Comparison of ENCODE assay signal across 21 cellular contexts in the genomic region with DNA sequence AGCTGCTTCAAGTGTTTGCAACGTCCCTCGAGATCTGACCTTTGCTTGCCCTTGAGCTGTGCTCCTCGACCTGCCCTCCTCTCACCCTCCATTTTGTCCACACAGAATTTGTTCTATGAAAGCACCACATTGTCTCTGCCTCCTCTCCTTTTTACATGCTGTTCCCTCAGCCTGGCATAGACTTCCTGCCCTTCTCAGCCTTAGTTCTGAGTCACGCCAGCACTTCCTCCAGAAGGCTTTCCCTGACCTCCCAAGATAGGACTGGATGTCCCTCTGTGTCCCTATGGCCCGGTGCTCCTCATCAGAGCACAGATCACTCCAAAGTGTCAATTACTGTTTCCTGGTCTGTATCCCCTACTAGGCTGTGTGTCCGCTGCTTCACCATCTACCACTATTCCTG. TPM values are rescaled to one million over a fixed set of nuclear protein-coding genes. Genes with fewer than 3 reads are reported as not detected.
DNase-seq lines count a peak whose midpoint lies in the region; ATAC-seq, FAIRE-seq and TF ChIP-seq lines count a peak whose summit lies in the region.
"Had no signal": no experiment of that assay in that cellular context is flagged by ENCODE, and none has a peak within 500 bp of the region (broad histone marks: within the 10 kb centered on the region; RNA-seq: fewer than 3 reads in every experiment).

No MANE protein-coding gene starts in this region.

- peak overlapping the region; percentile 56 for H3K27ac Mint-ChIP-seq in Calu3 (ENCODE audit: unreplicated experiment)
- H3K27ac Mint-ChIP-seq in GM23338, result peak overlapping the region; percentile 3; the same call in 1 of the 2 replicates
- H3K27ac Mint-ChIP-seq in central memory CD8-positive, alpha-beta T cell (ENCODE audit: low read depth), result peak overlapping the region; percentile 11
- H3K27ac Mint-ChIP-seq in neural progenitor cell, result no peak overlapping the region
- H3K27ac Mint-ChIP-seq: CD14-positive monocyte had no signal

- H3K27ac ChIP-seq in GM23338 (ENCODE audit: low read depth) (no peak overlapping the region), keratinocyte (ENCODE audit: control insufficient read depth, insufficient read depth, low read length) (no peak overlapping the region), sigmoid colon (no peak overlapping the region), neural progenitor cell (no peak overlapping the region)
- H3K27ac ChIP-seq: KMS-11, Peyer's patch, SK-N-MC had no signal

- no peak overlapping the region for H2AFZ ChIP-seq in GM23338
- peak overlapping the region; percentile 2 for H2AFZ ChIP-seq in keratinocyte (ENCODE audit: control insufficient read depth, low read length)
- no peak overlapping the region for H2AFZ ChIP-seq in neural progenitor cell (replicated peaks)

- H3K36me3 ChIP-seq in GM23338 (ENCODE audit: insufficient read depth) (no peaks in the 10 kb centered on the region), keratinocyte (ENCODE audit: control insufficient read depth in 2 of 2, extremely low read depth in 1 of 2, insufficient read depth in 2 of 2, low read length in 2 of 2) (no peaks in the 10 kb centered on the region), sigmoid colon (no peaks in the 10 kb centered on the region), neural progenitor cell (no peaks in the 10 kb centered on the region)
- H3K36me3 ChIP-seq: Peyer's patch had no signal

- TF ChIP-seq POLR2A in sigmoid colon (IDR thresholded peaks at IDR 0.05), result no peak

- H3F3A ChIP-seq in GM23338 (replicated peaks; ENCODE audit: low read depth) (no peaks in the 10 kb centered on the region), neural progenitor cell (ENCODE audit: low read depth) (no peaks in the 10 kb centered on the region)

- no peak overlapping the region for H3K4me3 ChIP-seq in GM23338
- no peak overlapping the region for H3K4me3 ChIP-seq in keratinocyte (ENCODE audit: control insufficient read depth in 2 of 3, extremely low read depth in 1 of 3, insufficient read depth in 2 of 3, low read depth in 1 of 3, low read length in 3 of 3)
- no peak overlapping the region for H3K4me3 ChIP-seq in sigmoid colon
- no peak overlapping the region for H3K4me3 ChIP-seq in neural progenitor cell
- H3K4me3 ChIP-seq: Peyer's patch, SK-N-MC had no signal

- H3K4me2 ChIP-seq in GM23338 (no peak overlapping the region), keratinocyte (ENCODE audit: control insufficient read depth, extremely low read depth, insufficient read depth, low read depth, low read length) (no peak overlapping the region), neural progenitor cell (no peak overlapping the region)
- H3K4me2 ChIP-seq: KMS-11 had no signal

- H3K9me3 ChIP-seq in keratinocyte (ENCODE audit: control insufficient read depth, low read depth, low read length) (no peaks in the 10 kb centered on the region), sigmoid colon (no peaks in the 10 kb centered on the region), neural progenitor cell (ENCODE audit: low read depth) (no peaks in the 10 kb centered on the region)
- H3K9me3 ChIP-seq: Peyer's patch had no signal

- H3K9me2 ChIP-seq in GM23338 (ENCODE audit: insufficient read depth), result no peaks in the 10 kb centered on the region

- H3K4me1 Mint-ChIP-seq in Calu3 (ENCODE audit: low read depth, unreplicated experiment) (peaks cover 19% of the 10 kb centered on the region), GM23338 (peaks cover 3% of the 10 kb centered on the region; the same call in 2 of the 3 replicates), neural progenitor cell (peaks cover 23% of the 10 kb centered on the region)
- peaks cover 5% of the 10 kb centered on the region for H3K4me1 Mint-ChIP-seq in central memory CD8-positive, alpha-beta T cell
- H3K4me1 Mint-ChIP-seq: CD14-positive monocyte had no signal

- no TSS peak for BruUV-seq in Calu3 (replicated peaks; lab: Mats Ljungman, UMichigan)

- H4K20me1 ChIP-seq in GM23338 (replicated peaks; ENCODE audit: insufficient read depth), result no peaks in the 10 kb centered on the region
- H4K20me1 ChIP-seq in keratinocyte (ENCODE audit: control insufficient read depth, extremely low read depth, insufficient read depth, low read length), result no peaks in the 10 kb centered on the region
- no peaks in the 10 kb centered on the region for H4K20me1 ChIP-seq in neural progenitor cell (ENCODE audit: low read depth)

- DNase-seq in Calu3 (no peak), GM23338 (ENCODE audit: low spot score) (no peak), keratinocyte (ENCODE audit: low read depth, low spot score) (no peak), sigmoid colon (no peak), neural progenitor cell (ENCODE audit: low spot score) (no peak)
- no peak for DNase-seq in central memory CD8-positive, alpha-beta T cell (ENCODE audit: low spot score in 2 of 2)
- DNase-seq: ACHN, AML-193, NCI-H1436 treated with DMSO at 0.1 percent for 48 hours, NCI-H2029, NCI-H345, NCI-H524 treated with DMSO at 0.1 percent for 48 hours, Peyer's patch, T-helper 1 cell had no signal

- CTCF ChIA-PET in Calu3 (lab: Charles Lee), result no interaction called here

- FAIRE-seq in keratinocyte (lab: Jason Lieb, UNC), result no peak
- FAIRE-seq: D721Med, H54 had no signal

- H3K9ac ChIP-seq in keratinocyte (ENCODE audit: control insufficient read depth, extremely low read depth, insufficient read depth, low read length) (no peak overlapping the region), neural progenitor cell (no peak overlapping the region)
- H3K9ac ChIP-seq: KMS-11 had no signal

- H3K9me1 ChIP-seq in keratinocyte (ENCODE audit: control insufficient read depth, extremely low read depth, insufficient read depth, low read length), result no peaks in the 10 kb centered on the region

- 75 to 81% methylated on average over 6 of the region's 6 CpGs for WGBS in sigmoid colon, 2 donors

- TF ChIP-seq CTCF in Calu3 (IDR thresholded peaks at IDR 0.05; ENCODE audit: unreplicated experiment) (no peak), GM23338 (conservative IDR thresholded peaks at IDR 0.05; ENCODE audit: low read depth in 2 of 2) (no peak), keratinocyte (optimal IDR thresholded peaks at IDR 0.05 in 1 of 3, IDR thresholded peaks at IDR 0.05 in 1 of 3, conservative IDR thresholded peaks at IDR 0.05 in 1 of 3; ENCODE audit: extremely low read depth in 1 of 3, insufficient read depth in 2 of 3, low read length in 3 of 3) (no peak), sigmoid colon (IDR thresholded peaks at IDR 0.05) (no peak), neural progenitor cell (IDR thresholded peaks at IDR 0.05) (no peak)

- no peaks in the 10 kb centered on the region for H3K36me3 Mint-ChIP-seq in Calu3 (ENCODE audit: insufficient read depth, unreplicated experiment)
- H3K36me3 Mint-ChIP-seq in GM23338 (ENCODE audit: low read depth), result no peaks in the 10 kb centered on the region
- H3K36me3 Mint-ChIP-seq in central memory CD8-positive, alpha-beta T cell (ENCODE audit: insufficient read depth), result peaks cover 8% of the 10 kb centered on the region
- H3K36me3 Mint-ChIP-seq in neural progenitor cell, result no peaks in the 10 kb centered on the region
- H3K36me3 Mint-ChIP-seq: CD14-positive monocyte had no signal

- H3K4me3 Mint-ChIP-seq in Calu3 (ENCODE audit: low read depth, unreplicated experiment) (no peak overlapping the region), GM23338 (no peak overlapping the region), neural progenitor cell (no peak overlapping the region)
- H3K4me3 Mint-ChIP-seq in central memory CD8-positive, alpha-beta T cell, result no peak overlapping the region
- H3K4me3 Mint-ChIP-seq: CD14-positive monocyte had no signal

- H3K79me2 ChIP-seq in GM23338 (replicated peaks; ENCODE audit: insufficient read depth) (no peaks in the 10 kb centered on the region), keratinocyte (ENCODE audit: control insufficient read depth, insufficient read depth, low read length) (no peaks in the 10 kb centered on the region), neural progenitor cell (ENCODE audit: low read depth) (no peaks in the 10 kb centered on the region)

- H3K9me3 Mint-ChIP-seq in Calu3 (ENCODE audit: low read depth, unreplicated experiment) (no peaks in the 10 kb centered on the region), GM23338 (no peaks in the 10 kb centered on the region), neural progenitor cell (no peaks in the 10 kb centered on the region)
- no peaks in the 10 kb centered on the region for H3K9me3 Mint-ChIP-seq in central memory CD8-positive, alpha-beta T cell

- intact Hi-C loops in Calu3 (cut with micrococcal nuclease; ENCODE audit: unreplicated experiment), result no loop called here
- intact Hi-C loops in sigmoid colon (cut with DNase I), result no loop called here

- H3K4me1 ChIP-seq in GM23338 (ENCODE audit: insufficient read depth), result no peaks in the 10 kb centered on the region
- H3K4me1 ChIP-seq in keratinocyte (ENCODE audit: control insufficient read depth, extremely low read depth, insufficient read depth, low read length), result peaks cover 14% of the 10 kb centered on the region
- no peaks in the 10 kb centered on the region for H3K4me1 ChIP-seq in sigmoid colon
- peaks cover 5% of the 10 kb centered on the region for H3K4me1 ChIP-seq in neural progenitor cell
- H3K4me1 ChIP-seq: Peyer's patch had no signal

- H3K27me3 ChIP-seq in GM23338 (ENCODE audit: insufficient read depth) (no peaks in the 10 kb centered on the region), keratinocyte (ENCODE audit: control insufficient read depth, extremely low read depth, insufficient read depth, low read length) (no peaks in the 10 kb centered on the region), sigmoid colon (no peaks in the 10 kb centered on the region), neural progenitor cell (no peaks in the 10 kb centered on the region)
- H3K27me3 ChIP-seq: Peyer's patch had no signal

- ATAC-seq in GM23338 (no peak), GM21526 (IDR thresholded peaks at IDR 0.05; ENCODE audit: low FRiP score, unreplicated experiment) (no peak)
- ATAC-seq in central memory CD8-positive, alpha-beta T cell (replicated peaks; ENCODE audit: extremely low read depth, poor library complexity, severe bottlenecking), result no peak
- ATAC-seq: Right ventricle myocardium inferior had no signal

- H3K27me3 Mint-ChIP-seq in Calu3 (ENCODE audit: unreplicated experiment), result no peaks in the 10 kb centered on the region
- H3K27me3 Mint-ChIP-seq in GM23338 (ENCODE audit: insufficient read depth, low read depth, poor library complexity), result no peaks in the 10 kb centered on the region
- no peaks in the 10 kb centered on the region for H3K27me3 Mint-ChIP-seq in central memory CD8-positive, alpha-beta T cell
- H3K27me3 Mint-ChIP-seq in neural progenitor cell (ENCODE audit: insufficient read depth, low read depth), result peaks cover 5% of the 10 kb centered on the region

- TF ChIP-seq EP300 in sigmoid colon (IDR thresholded peaks at IDR 0.05), result no peak

- dilution Hi-C loops in keratinocyte (cut with MboI; ENCODE audit: extremely low pct_ligation_motif_present, low sequenced_read_pairs), result no loop called here

RNA-seq across cellular contexts. Expression of gene JHY, which starts 16.2 kb away (rescaled TPM):
- total RNA-seq in Calu3 (2022) (2.7 and 3.5 TPM in 2 replicates), sigmoid colon (1 to 10 TPM; 5.8 to 8.9 (median 6.3) TPM), neural progenitor cell (ENCODE audit: low replicate concordance) (0.69 and 1.4 TPM in 2 replicates)
- 0.58 and 0.94 TPM in 2 replicates for total RNA-seq in GM23338 (2014; rRNA removed; shearing (Covaris generic))
- polyA plus RNA-seq in GM23338 (2016; fragmentation: Nextera tagmentation; extraction: Ambion mirVana) (0.63 and 0.97 TPM in 2 replicates), keratinocyte (3.6 to 4.0 TPM (median 3.9 TPM) in 3 replicates), sigmoid colon (1 to 10 TPM in 2 of 3 donors, under 1 TPM in 1; 0.46 to 1.5 (median 1.2) TPM)
- 2.8 TPM for polyA plus RNA-seq in keratinocyte (2011; ENCODE audit: low read depth)
- polyA plus RNA-seq in keratinocyte (2011; cell fraction: cytosol; rRNA removed), result 3.9 and 5.4 TPM in 2 replicates
- polyA plus RNA-seq in keratinocyte (2011; cell fraction: nucleus; rRNA removed), result 3.9 and 4.4 TPM in 2 replicates
- polyA plus RNA-seq in keratinocyte (2012; ENCODE audit: low replicate concordance), result 2.8 and 3.3 TPM in 2 replicates
- 1.7 to 3.8 TPM (median 3.0 TPM) in 3 replicates for polyA minus RNA-seq in keratinocyte
- 1.3 TPM for polyA minus RNA-seq in keratinocyte (2011; cell fraction: cytosol; rRNA and poly(A)+ RNA removed)
- polyA minus RNA-seq in keratinocyte (2011; cell fraction: nucleus; rRNA and poly(A)+ RNA removed), result 2.2 and 3.7 TPM in 2 replicates
